Comparison of ENCODE assay signal across 2 cellular contexts in genomic region chr18:63422087-63422861, GRCh38.
TF ChIP-seq lines count a peak whose summit lies in the region.

VPS4B (minus strand) TSS chr18:63422476; CDS start chr18:63422259, 217 bp downstream.

TF ChIP-seq in IMR-90, 13 proteins besides CTCF, POLR2A, EP300 and RAD21 (continued from another document):
- no peak for TF ChIP-seq ELK1 (IDR thresholded peaks at IDR 0.05; ENCODE audit: borderline replicate concordance, low read depth, low read length)
- TF ChIP-seq, protein P1, sequence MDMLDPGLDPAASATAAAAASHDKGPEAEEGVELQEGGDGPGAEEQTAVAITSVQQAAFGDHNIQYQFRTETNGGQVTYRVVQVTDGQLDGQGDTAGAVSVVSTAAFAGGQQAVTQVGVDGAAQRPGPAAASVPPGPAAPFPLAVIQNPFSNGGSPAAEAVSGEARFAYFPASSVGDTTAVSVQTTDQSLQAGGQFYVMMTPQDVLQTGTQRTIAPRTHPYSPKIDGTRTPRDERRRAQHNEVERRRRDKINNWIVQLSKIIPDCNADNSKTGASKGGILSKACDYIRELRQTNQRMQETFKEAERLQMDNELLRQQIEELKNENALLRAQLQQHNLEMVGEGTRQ (IDR thresholded peaks at IDR 0.05; ENCODE audit: low read depth, low read length) = peak; percentile 72
- peak; percentile 90 for TF ChIP-seq BHLHE40 (IDR thresholded peaks at IDR 0.05; ENCODE audit: low read depth, low read length)
- peak; percentile 96 for TF ChIP-seq CEBPB (IDR thresholded peaks at IDR 0.05; ENCODE audit: low read depth, low read length)
- TF ChIP-seq MAZ (IDR thresholded peaks at IDR 0.05; ENCODE audit: borderline replicate concordance, low read depth, low read length) = peak; percentile 92
- TF ChIP-seq CHD1 (IDR thresholded peaks at IDR 0.05; ENCODE audit: low read depth, low read length) = no peak
- no peak for TF ChIP-seq SMC3 (IDR thresholded peaks at IDR 0.05; ENCODE audit: low read depth, low read length)
- TF ChIP-seq MXI1 (IDR thresholded peaks at IDR 0.05; ENCODE audit: borderline replicate concordance, low read depth, low read length) = 0 out of 2 replicates have a peak, but pooled peaks have one; percentile 19

TF ChIP-seq in endothelial cell of umbilical vein, 7 proteins besides CTCF, POLR2A, EP300 and RAD21 (continued from another document):
- TF ChIP-seq POLR2AphosphoS5 (IDR thresholded peaks at IDR 0.05; ENCODE audit: insufficient read depth, low read depth, low read length) (peak; percentile 65), JUN (IDR thresholded peaks at IDR 0.05; ENCODE audit: borderline replicate concordance, insufficient read depth, insufficient read length, low read depth) (peak; percentile 27), MAX (IDR thresholded peaks at IDR 0.05; ENCODE audit: insufficient read depth, insufficient read length) (peak; percentile 13)
